ENCODE assay signal across 23 cellular contexts in genomic region chr10:129308953-129309352, GRCh38.
"Had no signal": no experiment of that assay in that cellular context is flagged by ENCODE, and none has a peak within 500 bp of the region (broad histone marks: within the 10 kb centered on the region; RNA-seq: fewer than 3 reads in every experiment).

No MANE protein-coding gene starts in this region.

- H3K9me3 ChIP-seq: colonic mucosa, esophagus muscularis mucosa, esophagus squamous epithelium, gastrocnemius medialis, gastroesophageal sphincter had no signal

- DNase-seq: colonic mucosa; cortex of kidney; dorsolateral prefrontal cortex; effector CD4-positive, alpha-beta T cell; effector CD8-positive, alpha-beta T cell; effector memory CD4-positive, alpha-beta T cell; effector memory CD8-positive, alpha-beta T cell; endodermal cell; erythroblast; esophagus squamous epithelium; foreskin fibroblast; foreskin keratinocyte; foreskin melanocyte; gastrocnemius medialis; glutamatergic neuron; head of caudate nucleus; heart left ventricle; heart right ventricle had no signal

- H3K4me1 ChIP-seq: colonic mucosa, esophagus muscularis mucosa, esophagus squamous epithelium, gastrocnemius medialis, gastroesophageal sphincter had no signal

- H3K27me3 ChIP-seq: colonic mucosa, esophagus muscularis mucosa, esophagus squamous epithelium, foreskin keratinocyte, gastrocnemius medialis, heart left ventricle, heart right ventricle had no signal

- ATAC-seq: effector memory CD8-positive, alpha-beta T cell; esophagus mucosa; foreskin keratinocyte; gastrocnemius medialis; gastroesophageal sphincter; heart left ventricle; heart right ventricle had no signal

- H3K27ac ChIP-seq: colonic mucosa, coronary artery, dorsolateral prefrontal cortex, epithelial cell of prostate, esophagus muscularis mucosa, esophagus squamous epithelium, foreskin keratinocyte, gastrocnemius medialis, gastroesophageal sphincter, heart left ventricle, heart right ventricle had no signal

- H3K4me3 ChIP-seq: colonic mucosa, coronary artery, dorsolateral prefrontal cortex, esophagus muscularis mucosa, esophagus squamous epithelium, gastrocnemius medialis, gastroesophageal sphincter, heart left ventricle, heart right ventricle had no signal

- H3K36me3 ChIP-seq: colonic mucosa, esophagus muscularis mucosa, esophagus squamous epithelium, gastrocnemius medialis, gastroesophageal sphincter, heart left ventricle, heart right ventricle had no signal
